Comparison of ENCODE assay signal across 1 cellular context in genomic region chr2:21002814-21003192, GRCh38.
TF ChIP-seq lines count a peak whose summit lies in the region.

No MANE protein-coding gene starts in this region.

TF ChIP-seq in HepG2, 621 proteins besides CTCF, POLR2A, EP300 and RAD21 (continued from another document and continues in another):
- TF ChIP-seq ZNF276 (CRISPR knock-in tag; IDR thresholded peaks at IDR 0.05; ENCODE audit: low read depth) (no peak), ZHX1 (CRISPR knock-in tag; IDR thresholded peaks at IDR 0.05; ENCODE audit: low read depth) (no peak), TEAD2 (CRISPR knock-in tag; IDR thresholded peaks at IDR 0.05) (no peak), RARA (CRISPR knock-in tag; IDR thresholded peaks at IDR 0.05) (no peak), SRF (IDR thresholded peaks at IDR 0.05; ENCODE audit: low read depth, low read length) (no peak), ZNF703 (CRISPR knock-in tag; IDR thresholded peaks at IDR 0.05; ENCODE audit: borderline replicate concordance) (no peak), IRX3 (CRISPR knock-in tag; IDR thresholded peaks at IDR 0.05; ENCODE audit: borderline replicate concordance, low read depth) (peak; percentile 50; the same call in 1 of the 2 replicates), KDM6A (CRISPR knock-in tag; IDR thresholded peaks at IDR 0.05; ENCODE audit: low read depth) (no peak), FOXO4 (CRISPR knock-in tag; conservative IDR thresholded peaks at IDR 0.05) (no peak), ETS1 (CRISPR knock-in tag; IDR thresholded peaks at IDR 0.05) (no peak), ZBTB26 (CRISPR knock-in tag; IDR thresholded peaks at IDR 0.05; ENCODE audit: borderline replicate concordance) (no peak), ZNF619 (CRISPR knock-in tag; IDR thresholded peaks at IDR 0.05) (no peak), TRAFD1 (CRISPR knock-in tag; IDR thresholded peaks at IDR 0.05; ENCODE audit: borderline replicate concordance) (no peak), ZNF205 (CRISPR knock-in tag; IDR thresholded peaks at IDR 0.05) (no peak), SP5 (CRISPR knock-in tag; IDR thresholded peaks at IDR 0.05; ENCODE audit: borderline replicate concordance, low read depth) (no peak), PAX8 (CRISPR knock-in tag; IDR thresholded peaks at IDR 0.05; ENCODE audit: borderline replicate concordance) (no peak), ZNF264 (CRISPR knock-in tag; IDR thresholded peaks at IDR 0.05) (no peak), ZNF569 (CRISPR knock-in tag; IDR thresholded peaks at IDR 0.05; ENCODE audit: borderline replicate concordance) (no peak), STAT5B (CRISPR knock-in tag; IDR thresholded peaks at IDR 0.05) (no peak), AKAP8 (CRISPR knock-in tag; IDR thresholded peaks at IDR 0.05) (no peak), TEF (CRISPR knock-in tag; IDR thresholded peaks at IDR 0.05) (no peak), PRDM4 (CRISPR knock-in tag; IDR thresholded peaks at IDR 0.05; ENCODE audit: borderline replicate concordance) (no peak), EZH2 (conservative IDR thresholded peaks at IDR 0.05; ENCODE audit: low read depth, low read length) (no peak), GATAD2A (CRISPR knock-in tag; IDR thresholded peaks at IDR 0.05) (no peak), TMF1 (CRISPR knock-in tag; IDR thresholded peaks at IDR 0.05; ENCODE audit: low read depth) (0 out of 2 replicates have a peak, but pooled peaks have one; percentile 56), RFX5 (IDR thresholded peaks at IDR 0.05; ENCODE audit: low read depth, low read length) (no peak), MXD3 (CRISPR knock-in tag; IDR thresholded peaks at IDR 0.05) (no peak), HMGXB4 (CRISPR knock-in tag; IDR thresholded peaks at IDR 0.05; ENCODE audit: borderline replicate concordance in 1 of 2, low read depth in 1 of 2) (no peak), PHF21A (CRISPR knock-in tag; IDR thresholded peaks at IDR 0.05) (no peak), HDAC6 (IDR thresholded peaks at IDR 0.05; ENCODE audit: low read depth, low read length) (no peak), ZBED4 (CRISPR knock-in tag; IDR thresholded peaks at IDR 0.05; ENCODE audit: borderline replicate concordance) (no peak), SOX6 (IDR thresholded peaks at IDR 0.05) (no peak), SOX6 (CRISPR knock-in tag; IDR thresholded peaks at IDR 0.05) (no peak), DNMT3B (CRISPR knock-in tag; conservative IDR thresholded peaks at IDR 0.05) (no peak), RCOR2 (CRISPR knock-in tag; IDR thresholded peaks at IDR 0.05) (no peak), ZNF451 (CRISPR knock-in tag; IDR thresholded peaks at IDR 0.05) (no peak), ZSCAN25 (CRISPR knock-in tag; IDR thresholded peaks at IDR 0.05) (no peak), ZNF720 (CRISPR knock-in tag; IDR thresholded peaks at IDR 0.05) (0 out of 2 replicates have a peak, but pooled peaks have one; percentile 67), ZNF737 (CRISPR knock-in tag; IDR thresholded peaks at IDR 0.05; ENCODE audit: borderline replicate concordance) (no peak), RORA (CRISPR knock-in tag; IDR thresholded peaks at IDR 0.05) (no peak), MAFF (IDR thresholded peaks at IDR 0.05; ENCODE audit: low read depth, low read length) (no peak), IKZF4 (CRISPR knock-in tag; IDR thresholded peaks at IDR 0.05; ENCODE audit: borderline replicate concordance, low read depth, not compliant biosample characterization) (no peak)
